In the genomic region with DNA sequence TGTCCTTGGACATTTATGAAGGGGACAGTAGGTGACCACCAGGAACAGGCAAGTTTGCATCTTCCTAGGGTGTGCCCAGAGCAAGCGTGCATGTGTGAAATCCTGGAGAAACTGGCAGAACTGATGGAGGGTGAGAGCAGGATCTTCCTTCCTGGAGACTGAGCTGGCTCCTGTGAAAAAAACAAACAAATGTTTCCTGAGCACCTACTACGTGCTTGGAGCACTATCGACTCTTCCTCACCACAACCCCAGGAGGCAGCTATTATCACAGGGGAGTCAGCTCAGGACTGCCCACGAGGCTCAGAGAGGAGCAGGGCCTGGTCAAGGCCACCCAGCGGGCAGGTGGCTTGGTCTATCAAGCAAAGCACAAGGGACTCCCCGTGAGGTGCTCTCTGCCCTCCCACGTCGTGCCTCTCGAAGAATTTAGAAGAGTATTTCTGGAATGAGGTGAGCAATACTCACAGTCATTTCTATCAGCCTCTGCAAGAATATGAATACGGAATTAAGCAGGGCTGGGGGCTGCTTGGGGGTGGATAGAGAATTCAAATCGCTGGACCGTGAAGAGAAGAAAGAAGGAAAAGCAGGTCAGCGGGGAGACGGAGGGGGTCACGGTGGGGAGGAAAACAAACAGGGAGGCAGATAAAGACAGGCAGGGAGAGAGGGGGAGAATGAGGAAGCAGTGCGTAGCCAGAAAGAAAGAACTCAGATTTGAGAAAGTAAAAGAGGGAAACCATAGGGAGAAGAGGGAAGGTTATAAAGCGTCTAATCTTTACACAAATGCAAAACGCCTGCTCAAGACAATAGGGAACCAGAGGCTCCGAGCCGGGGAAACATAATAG, we compare ENCODE assay signal across 2 cellular contexts.
TF ChIP-seq lines count a peak whose summit lies in the region.

No MANE protein-coding gene starts in this region.

TF ChIP-seq in IMR-90, 13 proteins besides CTCF, POLR2A, EP300 and RAD21:
- no peak for TF ChIP-seq FOS (IDR thresholded peaks at IDR 0.05; ENCODE audit: low read depth, low read length)
- TF ChIP-seq CHD1 (IDR thresholded peaks at IDR 0.05; ENCODE audit: low read depth, low read length) = no peak
- TF ChIP-seq ELK1 (IDR thresholded peaks at IDR 0.05; ENCODE audit: borderline replicate concordance, low read depth, low read length) = no peak
- TF ChIP-seq MXI1 (IDR thresholded peaks at IDR 0.05; ENCODE audit: borderline replicate concordance, low read depth, low read length) = no peak
- no peak for TF ChIP-seq RCOR1 (IDR thresholded peaks at IDR 0.05; ENCODE audit: insufficient replicate concordance, low read length)
- TF ChIP-seq BHLHE40 (IDR thresholded peaks at IDR 0.05; ENCODE audit: low read depth, low read length) = no peak
- no peak for TF ChIP-seq USF2 (IDR thresholded peaks at IDR 0.05; ENCODE audit: low read depth, low read length)
- no peak for TF ChIP-seq NFE2L2 (IDR thresholded peaks at IDR 0.05; ENCODE audit: low read depth, low read length)
- no peak for TF ChIP-seq RFX5 (IDR thresholded peaks at IDR 0.05; ENCODE audit: low read depth, low read length)
- no peak for TF ChIP-seq MAZ (IDR thresholded peaks at IDR 0.05; ENCODE audit: borderline replicate concordance, low read depth, low read length)
- no peak for TF ChIP-seq SMC3 (IDR thresholded peaks at IDR 0.05; ENCODE audit: low read depth, low read length)
- TF ChIP-seq CEBPB (IDR thresholded peaks at IDR 0.05; ENCODE audit: low read depth, low read length) = no peak
- no peak for TF ChIP-seq MAFK (IDR thresholded peaks at IDR 0.05; ENCODE audit: low read depth, low read length)

TF ChIP-seq in H1, 55 proteins besides CTCF, POLR2A, EP300 and RAD21:
- TF ChIP-seq ASH2L (IDR thresholded peaks at IDR 0.05; ENCODE audit: low read length) (peak; percentile 79), KDM1A (IDR thresholded peaks at IDR 0.05; ENCODE audit: borderline replicate concordance, low read length) (peak; percentile 72), MAX (IDR thresholded peaks at IDR 0.05) (peak; percentile 37; the same call in 1 of the 2 replicates), TEAD4 (IDR thresholded peaks at IDR 0.05; ENCODE audit: low read depth, low read length) (peak; percentile 21; the same call in 1 of the 2 replicates), CHD2 (IDR thresholded peaks at IDR 0.05; ENCODE audit: low read length) (no peak)
